In genomic region chr2:180675170-180675569, GRCh38 we compare ENCODE assay signal across 19 cellular contexts.
"Had no signal": no experiment of that assay in that cellular context is flagged by ENCODE, and none has a peak within 500 bp of the region (broad histone marks: within the 10 kb centered on the region; RNA-seq: fewer than 3 reads in every experiment).

No MANE protein-coding gene starts in this region.

- H3K27me3 ChIP-seq: colonic mucosa, esophagus muscularis mucosa, hepatocyte, transverse colon had no signal

- H3K36me3 Mint-ChIP-seq: activated naive CD8-positive, alpha-beta T cell had no signal

- H3K4me3 ChIP-seq: colonic mucosa, esophagus muscularis mucosa, hepatocyte, transverse colon had no signal

- DNase-seq: activated B cell treated with CpG ODN at 0.5 μM for 24 hours; activated CD4-positive, alpha-beta T cell treated with anti-CD3 and anti-CD28 coated beads, Interleukin-2, amount 10 ng/mL, durations not matched to agents 24 days and 14 days; activated CD8-positive, alpha-beta memory T cell treated with anti-CD3 and anti-CD28 coated beads, Interleukin-2, amount 50 U/mL, for 4 hours; activated CD8-positive, alpha-beta T cell treated with anti-CD3 and anti-CD28 coated beads, Interleukin-2, amount 10 ng/mL, durations not matched to agents 7 days and 5 days; activated gamma-delta T cell; activated T-cell treated with anti-CD3 and anti-CD28 coated beads, Interleukin-2, amount 50 U/mL, for 72 hours; amniotic stem cell; central memory CD4-positive, alpha-beta T cell; colonic mucosa; nephron progenitor cell; occipital lobe; stimulated activated CD4-positive, alpha-beta T cell treated with anti-CD3 and anti-CD28 coated beads, Interleukin-15, amount 100 ng/mL, for 24 hours; stimulated activated CD4-positive, alpha-beta T cell treated with anti-CD3 and anti-CD28 coated beads, Interleukin-4, amount 100 ng/mL, for 1 hour; stimulated activated naive CD4-positive, alpha-beta T cell treated with Interleukin-2 at 50 U/mL for 16 hours; substantia nigra; transverse colon had no signal

- H2AFZ ChIP-seq: hepatocyte had no signal

- H3K4me1 Mint-ChIP-seq: activated B cell treated with CpG ODN at 0.5 μM for 24 hours; activated CD4-positive, alpha-beta T cell treated with anti-CD3 and anti-CD28 coated beads, Interleukin-2, amount 10 ng/mL, durations not matched to agents 24 days and 14 days had no signal

- H3K36me3 ChIP-seq: colonic mucosa, esophagus muscularis mucosa, transverse colon had no signal

- H3K9me3 Mint-ChIP-seq: activated B cell treated with CpG ODN at 0.5 μM for 24 hours; activated CD4-positive, alpha-beta T cell treated with anti-CD3 and anti-CD28 coated beads, Interleukin-2, amount 10 ng/mL, durations not matched to agents 24 days and 14 days; activated T-cell treated with anti-CD3 and anti-CD28 coated beads, Interleukin-2, amount 50 U/mL, for 72 hours; nephron progenitor cell had no signal

- H3K4me1 ChIP-seq: colonic mucosa, esophagus muscularis mucosa, transverse colon had no signal

- H3K27ac ChIP-seq: colonic mucosa, esophagus muscularis mucosa, hepatocyte, transverse colon had no signal

- H3K27ac Mint-ChIP-seq: activated B cell treated with CpG ODN at 0.5 μM for 24 hours; activated CD4-positive, alpha-beta T cell treated with anti-CD3 and anti-CD28 coated beads, Interleukin-2, amount 10 ng/mL, durations not matched to agents 24 days and 14 days; activated CD8-positive, alpha-beta T cell treated with anti-CD3 and anti-CD28 coated beads, Interleukin-2, amount 10 ng/mL, durations not matched to agents 7 days and 5 days; activated naive CD8-positive, alpha-beta T cell; activated T-cell treated with anti-CD3 and anti-CD28 coated beads, Interleukin-2, amount 50 U/mL, for 72 hours; nephron progenitor cell had no signal

- H3K4me2 ChIP-seq: hepatocyte had no signal

- H3K27me3 Mint-ChIP-seq: activated B cell treated with CpG ODN at 0.5 μM for 24 hours had no signal

- H3K4me3 Mint-ChIP-seq: activated B cell treated with CpG ODN at 0.5 μM for 24 hours; activated CD4-positive, alpha-beta T cell treated with anti-CD3 and anti-CD28 coated beads, Interleukin-2, amount 10 ng/mL, durations not matched to agents 24 days and 14 days; activated CD8-positive, alpha-beta T cell treated with anti-CD3 and anti-CD28 coated beads, Interleukin-2, amount 10 ng/mL, durations not matched to agents 7 days and 5 days; activated naive CD8-positive, alpha-beta T cell; activated T-cell treated with anti-CD3 and anti-CD28 coated beads, Interleukin-2, amount 50 U/mL, for 72 hours; nephron progenitor cell had no signal

- ATAC-seq: activated CD8-positive, alpha-beta T cell treated with anti-CD3 and anti-CD28 coated beads, Interleukin-2, amount 10 ng/mL, durations not matched to agents 7 days and 5 days; activated T-cell treated with anti-CD3 and anti-CD28 coated beads, Interleukin-2, amount 50 U/mL, for 72 hours had no signal

- H3K79me2 ChIP-seq: hepatocyte had no signal
